Comparison of ENCODE assay signal across 26 cellular contexts in the genomic region with DNA sequence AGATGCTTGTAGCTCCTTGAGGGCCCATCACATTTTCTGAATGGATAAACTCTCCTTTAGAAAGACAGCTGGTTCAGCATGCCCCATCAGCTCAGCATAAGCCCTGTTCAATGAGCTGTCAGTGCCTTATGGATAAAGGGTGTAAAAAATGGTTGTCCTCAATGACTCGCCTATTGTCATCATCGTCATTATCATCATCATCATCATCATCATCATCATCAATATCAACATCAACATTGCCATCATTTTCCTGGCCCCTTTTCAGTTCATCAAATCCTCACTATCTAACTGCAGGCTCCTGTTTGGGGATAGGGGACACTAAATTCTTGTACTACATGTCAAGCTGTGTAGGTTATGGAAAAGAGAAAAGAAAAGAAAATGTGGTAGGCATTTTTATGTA.
"Had no signal": no experiment of that assay in that cellular context is flagged by ENCODE, and none has a peak within 500 bp of the region (broad histone marks: within the 10 kb centered on the region; RNA-seq: fewer than 3 reads in every experiment).

No MANE protein-coding gene starts in this region.

- H3K27me3 ChIP-seq: adrenal gland, ascending aorta had no signal

- H3K27ac ChIP-seq: adrenal gland, ascending aorta, VCaP had no signal

- FAIRE-seq: TTC549 had no signal

- H3K9me3 ChIP-seq: adrenal gland, ascending aorta had no signal

- DNase-seq: activated B cell treated with CpG ODN at 0.5 μM for 24 hours; activated CD4-positive, alpha-beta memory T cell treated with anti-CD3 and anti-CD28 coated beads, Interleukin-2, amount 10 ng/mL, durations not matched to agents 7 days and 5 days; activated CD4-positive, alpha-beta T cell treated with anti-CD3 and anti-CD28 coated beads for 48 hours; activated CD4-positive, alpha-beta T cell treated with anti-CD3 and anti-CD28 coated beads, Interleukin-2, amount 10 ng/mL, durations not matched to agents 7 days and 5 days; activated CD4-positive, alpha-beta T cell treated with anti-CD3 and anti-CD28 coated beads, Interleukin-2, amount 50 U/mL, for 48 hours; activated CD4-positive, CD25-positive, alpha-beta regulatory T cell treated with anti-CD3 and anti-CD28 coated beads, Interleukin-2, amount 50 U/mL, for 72 hours; activated CD8-positive, alpha-beta memory T cell treated with anti-CD3 and anti-CD28 coated beads for 24 hours; activated CD8-positive, alpha-beta memory T cell treated with anti-CD3 and anti-CD28 coated beads, Interleukin-2, amount 10 ng/mL, durations not matched to agents 7 days and 5 days; activated CD8-positive, alpha-beta memory T cell treated with anti-CD3 and anti-CD28 coated beads, Interleukin-2, amount 50 U/mL, for 48 hours; activated CD8-positive, alpha-beta T cell treated with anti-CD3 and anti-CD28 coated beads, Interleukin-2, amount 10 ng/mL, durations not matched to agents 7 days and 5 days; activated effector memory CD4-positive, alpha-beta T cell treated with Interleukin-2 at 50 U/mL for 16 hours; activated gamma-delta T cell; activated naive CD4-positive, alpha-beta T cell treated with anti-CD3 and anti-CD28 coated beads, Interleukin-2, amount 10 ng/mL, durations not matched to agents 7 days and 5 days; activated naive CD4-positive, alpha-beta T cell treated with Interleukin-2 at 50 U/mL for 16 hours; activated naive CD8-positive, alpha-beta T cell treated with anti-CD3 and anti-CD28 coated beads, Interleukin-2, amount 10 ng/mL, durations not matched to agents 7 days and 5 days; activated T-cell treated with anti-CD3 and anti-CD28 coated beads, Interleukin-2, amount 50 U/mL, for 24 hours; activated T-cell treated with anti-CD3 and anti-CD28 coated beads, Interleukin-2, amount 50 U/mL, for 48 hours; adrenal gland; amniotic stem cell; central memory CD4-positive, alpha-beta T cell; T-helper 1 cell; T-helper 2 cell; T-helper 9 cell had no signal

- H3K4me1 ChIP-seq: adrenal gland, ascending aorta had no signal

- H3K36me3 ChIP-seq: adrenal gland, ascending aorta had no signal

- H3K4me3 ChIP-seq: adrenal gland, ascending aorta had no signal

- ATAC-seq: activated CD8-positive, alpha-beta memory T cell treated with anti-CD3 and anti-CD28 coated beads, Interleukin-2, amount 10 ng/mL, durations not matched to agents 7 days and 5 days; activated CD8-positive, alpha-beta T cell treated with anti-CD3 and anti-CD28 coated beads, Interleukin-2, amount 10 ng/mL, durations not matched to agents 7 days and 5 days had no signal
